Comparison of ENCODE assay signal across 8 cellular contexts in the genomic region with DNA sequence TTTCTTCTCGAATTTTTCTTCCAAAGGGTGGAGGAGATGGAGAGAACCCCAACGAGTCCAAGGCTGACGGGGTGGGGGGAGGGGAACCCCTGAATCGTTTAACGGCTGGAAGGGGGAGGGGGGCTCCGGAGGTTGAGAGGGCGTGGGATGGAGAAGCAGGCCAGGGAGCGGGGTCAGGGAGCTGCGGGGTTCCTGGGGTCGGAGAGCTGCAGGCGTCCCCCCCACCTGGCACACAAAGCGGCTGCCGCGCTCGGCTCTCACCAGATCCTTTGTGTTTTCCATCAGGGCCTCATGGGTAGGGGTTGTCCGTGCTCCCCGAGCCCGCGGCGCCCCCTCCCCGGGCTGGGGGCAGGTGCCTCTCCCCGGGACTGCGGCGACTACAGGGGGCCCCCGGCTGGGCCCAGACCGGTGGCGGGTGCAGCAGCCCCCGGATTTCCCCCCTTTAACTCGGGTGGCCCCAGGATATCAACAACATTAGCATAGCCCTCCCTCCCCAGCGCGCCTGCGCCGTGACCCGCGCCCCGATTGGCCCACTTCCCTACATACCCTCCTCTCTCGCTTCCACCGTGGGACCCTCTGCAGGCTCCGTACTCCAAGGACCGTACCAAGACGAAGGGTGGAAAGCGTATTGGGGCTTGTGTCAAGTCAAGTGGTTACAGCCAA. TPM values are rescaled to one million over a fixed set of nuclear protein-coding genes. Genes with fewer than 3 reads are reported as not detected.
DNase-seq lines count a peak whose midpoint lies in the region; ATAC-seq and TF ChIP-seq lines count a peak whose summit lies in the region.

Gene MBTD1, minus strand, starts transcription at position 476 of the 663 bp plus-strand sequence. CDS start 34,888 bp downstream, outside the sequence.

- peaks cover 98% of the 10 kb centered on the region for H3K79me2 ChIP-seq in PC-3 (ENCODE audit: low read length)

- no peaks in the 10 kb centered on the region for H3K9me2 ChIP-seq in PC-3 (replicated peaks; ENCODE audit: low read length)

- DNase-seq in D341Med (ENCODE audit: low spot score) = peak; percentile 99
- peak; percentile 95 for DNase-seq in PC-3
- peak; percentile 90 for DNase-seq in activated T-cell treated with anti-CD3 and anti-CD28 coated beads, Interleukin-2, amount 50 U/mL, for 1 hour
- peak; percentile 97 to 98 for DNase-seq in erythroblast (lab: John Stamatoyannopoulos, UW)
- DNase-seq in mucosa of gallbladder (ENCODE audit: low spot score) = peak; percentile 95
- peak; percentile 92 for DNase-seq in stimulated activated CD8-positive, alpha-beta memory T cell treated with anti-CD3 and anti-CD28 coated beads, Interleukin-4, amount 100 ng/mL, for 24 hours (ENCODE audit: low read depth)

- H3K4me1 Mint-ChIP-seq in IgD-negative memory B cell = peaks cover 36 to 54% (median 41%) of the 10 kb centered on the region in 3 donors

- no peaks in the 10 kb centered on the region for H3K36me3 Mint-ChIP-seq in IgD-negative memory B cell

- peak within 1 kb of the TSS; percentile 95 for H2AFZ ChIP-seq in PC-3 (ENCODE audit: low read length)

- TF ChIP-seq CTCF in PC-3 (conservative IDR thresholded peaks at IDR 0.05; ENCODE audit: low read depth, low read length) = no peak

- H3K9me3 Mint-ChIP-seq in IgD-negative memory B cell = no peaks in the 10 kb centered on the region

- POLR2A ChIA-PET in PC-3 (lab: Charles Lee; ENCODE audit: unreplicated experiment) = no interaction called here

- no peaks in the 10 kb centered on the region for H3F3A ChIP-seq in PC-3 (ENCODE audit: low read length, unreplicated experiment)

- intact Hi-C loops in PC-3 (cut with micrococcal nuclease) = loop anchor here (5.0 kb wide), 1 partner anchor 92 kb away; the partner anchor contains the start of gene NME2

- CTCF ChIA-PET in PC-3 (lab: Charles Lee) = no interaction called here

- no peaks in the 10 kb centered on the region for H3K9me3 ChIP-seq in PC-3 (ENCODE audit: low read length)

- peaks cover 57% of the 10 kb centered on the region for H4K20me1 ChIP-seq in PC-3 (ENCODE audit: low read length)

- ATAC-seq in GM21528 (IDR thresholded peaks at IDR 0.05; ENCODE audit: low FRiP score, unreplicated experiment) (peak; percentile 78), PC-3 (peak; percentile 79)

- peaks cover 41% of the 10 kb centered on the region for H3K4me1 ChIP-seq in PC-3 (ENCODE audit: insufficient read depth, low read length)

- peak within 1 kb of the TSS; percentile 89 for H3K4me3 ChIP-seq in PC-3 (ENCODE audit: low read length)

- peaks cover 28% of the 10 kb centered on the region; the same call in 1 of the 2 replicates for H3K36me3 ChIP-seq in PC-3 (ENCODE audit: low read depth, low read length)

- H3K27me3 Mint-ChIP-seq in IgD-negative memory B cell = no peaks in the 10 kb centered on the region

- BruUV-seq in PC-3 (replicated peaks; lab: Mats Ljungman, UMichigan) = no TSS peak

- H3K4me2 ChIP-seq in PC-3 (ENCODE audit: low read length) = peak within 1 kb of the TSS; percentile 87

- no peaks in the 10 kb centered on the region for H3K27me3 ChIP-seq in PC-3 (ENCODE audit: low read length)

- peak within 1 kb of the TSS; percentile 97 to 99 (median 98) for H3K27ac Mint-ChIP-seq in IgD-negative memory B cell

- H3K4me3 Mint-ChIP-seq in IgD-negative memory B cell = peak within 1 kb of the TSS; percentile 89 to 100 (median 96)

- peak within 1 kb of the TSS; percentile 91 for H3K27ac ChIP-seq in PC-3 (ENCODE audit: low read length)

- H3K9ac ChIP-seq in PC-3 (ENCODE audit: low read length) = peak within 1 kb of the TSS; percentile 97

- no peak for TF ChIP-seq POLR2A in erythroblast (IDR thresholded peaks at IDR 0.05; ENCODE audit: low read length)

RNA-seq across cellular contexts. Expression of gene MBTD1, which starts in this region (rescaled TPM):
- 8.5 TPM for polyA plus RNA-seq in IgD-negative memory B cell
- total RNA-seq in PC-3 (2014; rRNA removed) (10.3 and 13.8 TPM in 2 replicates), mucosa of gallbladder (17.1 TPM)

Comparison
In these comparisons a context has a peak if more than half of its experiments do, and no peak if none do; other contexts are left out.
1. Peak in every context shown above with its lines: DNase-seq, ATAC-seq, H3K4me3 ChIP-seq and H3K27ac ChIP-seq.